In genomic region chr2:167450364-167450763, GRCh38 we compare ENCODE assay signal across 6 cellular contexts.
"Had no signal": no experiment of that assay in that cellular context is flagged by ENCODE, and none has a peak within 500 bp of the region (broad histone marks: within the 10 kb centered on the region; RNA-seq: fewer than 3 reads in every experiment).

No MANE protein-coding gene starts in this region.

- H3K4me3 ChIP-seq: K562 had no signal

- H3K27me3 Mint-ChIP-seq: IgD-negative memory B cell had no signal

- H3K27ac Mint-ChIP-seq: IgD-negative memory B cell had no signal

- H3K4me1 Mint-ChIP-seq: IgD-negative memory B cell had no signal

- H3K36me3 Mint-ChIP-seq: IgD-negative memory B cell had no signal

- H3K27ac ChIP-seq: HL-60 had no signal

- H3K4me3 Mint-ChIP-seq: IgD-negative memory B cell had no signal

- ATAC-seq: HepG2, K562 had no signal

- DNase-seq: IMR-90, KBM-7 had no signal
